In the genomic region with DNA sequence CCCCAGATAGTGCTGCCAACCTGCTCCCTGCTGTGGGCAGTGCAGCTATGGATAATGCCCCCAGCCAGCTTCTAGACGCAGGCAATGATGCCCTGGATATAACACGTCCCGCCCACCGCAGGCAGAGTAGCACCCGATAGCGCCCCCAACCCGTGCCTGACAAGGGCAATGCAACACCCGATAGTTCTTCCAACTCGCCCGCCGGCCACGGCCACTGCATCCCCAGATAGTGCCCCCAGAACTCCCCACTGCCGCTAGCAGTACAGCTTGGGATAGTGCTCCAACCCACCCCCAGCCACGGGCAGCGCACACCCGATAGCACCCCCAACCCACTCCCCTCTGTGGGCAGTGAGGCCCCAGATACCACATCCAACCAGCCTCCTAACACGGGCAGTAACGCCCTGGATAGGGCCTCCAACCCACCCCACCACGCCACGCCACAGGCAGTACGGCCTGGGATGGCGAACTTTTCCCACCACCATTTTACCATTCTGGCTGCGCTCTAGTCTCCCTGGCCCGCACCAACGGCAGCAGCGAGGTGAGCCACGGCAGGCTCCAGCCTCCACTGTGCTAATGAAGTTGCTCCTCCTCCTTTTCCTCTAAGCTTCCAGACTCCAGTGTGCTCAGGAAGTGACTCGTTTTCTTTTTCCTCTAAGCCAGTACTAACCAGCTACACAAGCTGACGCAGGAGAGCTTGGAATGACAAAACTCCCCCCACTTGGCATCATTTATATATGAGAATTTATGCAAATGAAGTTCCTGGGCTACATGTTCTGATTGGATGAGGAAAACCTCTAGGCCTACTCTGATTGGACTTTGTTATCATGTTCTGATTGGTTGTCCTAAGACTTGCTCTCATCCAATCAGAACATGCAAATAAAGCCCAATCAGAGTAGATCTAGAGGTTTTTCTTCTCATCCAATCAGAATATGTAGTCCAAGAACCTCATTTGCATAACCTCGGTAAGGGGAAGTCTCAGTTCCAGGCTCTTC, we compare ENCODE assay signal across 12 cellular contexts. TPM values are rescaled to one million over a fixed set of nuclear protein-coding genes. Genes with fewer than 3 reads are reported as not detected.
DNase-seq lines count a peak whose midpoint lies in the region; ATAC-seq, FAIRE-seq and TF ChIP-seq lines count a peak whose summit lies in the region.
"Had no signal": no experiment of that assay in that cellular context is flagged by ENCODE, and none has a peak within 500 bp of the region (broad histone marks: within the 10 kb centered on the region; RNA-seq: fewer than 3 reads in every experiment).

No MANE protein-coding gene starts in this region.

- peaks cover 24% of the 10 kb centered on the region for H3K9me3 ChIP-seq in AG04450 (ENCODE audit: control insufficient read depth, insufficient read depth, low read length)
- no peaks in the 10 kb centered on the region for H3K9me3 ChIP-seq in mammary epithelial cell (replicated peaks; ENCODE audit: insufficient read depth, low read length)
- no peaks in the 10 kb centered on the region for H3K9me3 ChIP-seq in lower lobe of right lung
- H3K9me3 ChIP-seq: HAP-1 had no signal

- no peak overlapping the region for H3K9ac ChIP-seq in mammary epithelial cell (ENCODE audit: insufficient read depth, low read length)

- in situ Hi-C loops in mammary epithelial cell (cut with MboI; ENCODE audit: low sequenced_read_pairs in 2 of 2), result loop anchor here in 1 of 2 donors (25.0 kb wide), 1 partner anchor 242 kb away; no protein-coding TSS in a partner anchor

- peaks cover 3% of the 10 kb centered on the region for H3K27me3 Mint-ChIP-seq in mesothelial cell of epicardium (ENCODE audit: low read depth)

- H3K4me3 ChIP-seq in AG04450 (ENCODE audit: low read depth, low read length) (no peak overlapping the region), mammary epithelial cell (replicated peaks in 1 of 3; ENCODE audit: insufficient read depth in 1 of 3, low read depth in 2 of 3, low read length in 3 of 3) (no peak overlapping the region), lower lobe of right lung (peak overlapping the region; percentile 45)
- H3K4me3 ChIP-seq: HAP-1 had no signal

- no peaks in the 10 kb centered on the region for H3K36me3 Mint-ChIP-seq in mesothelial cell of epicardium
- H3K36me3 Mint-ChIP-seq: CD8-positive, alpha-beta T cell had no signal

- no peak overlapping the region for H3K4me3 Mint-ChIP-seq in mesothelial cell of epicardium
- H3K4me3 Mint-ChIP-seq: CD8-positive, alpha-beta T cell had no signal

- DNase-seq in AG04450 (ENCODE audit: low read depth, low spot score) (peak; percentile 2), HTR-8/SVneo (ENCODE audit: insufficient read length, low spot score) (peak; percentile 6), mammary epithelial cell (peak; percentile 21), lower lobe of right lung (no peak), head of caudate nucleus (no peak), mesothelial cell of epicardium (ENCODE audit: low spot score in 2 of 2, unreplicated experiment in 2 of 2) (no peak)
- no peak for DNase-seq in stimulated activated CD4-positive, alpha-beta T cell treated with anti-CD3 and anti-CD28 coated beads, Interleukin-4, amount 100 ng/mL, for 4 hours
- DNase-seq: CD8-positive, alpha-beta T cell; stimulated activated CD4-positive, alpha-beta T cell treated with anti-CD3 and anti-CD28 coated beads, Interleukin-15, amount 100 ng/mL, for 24 hours had no signal

- WGBS in mammary epithelial cell (ENCODE audit: low coverage, missing lambda C conversion rate), result 84% methylated on average over 8 of the region's 30 CpGs

- peak in 1 of 2 donors; percentile 39 for ATAC-seq in lower lobe of right lung
- ATAC-seq in GM21526 (IDR thresholded peaks at IDR 0.05; ENCODE audit: low FRiP score, unreplicated experiment), result no peak
- ATAC-seq: CD8-positive, alpha-beta T cell had no signal

- H3K4me1 Mint-ChIP-seq in mesothelial cell of epicardium, result no peaks in the 10 kb centered on the region

- CTCF ChIA-PET in AG04450 (lab: Charles Lee) (no interaction called here), mammary epithelial cell (lab: Charles Lee; ENCODE audit: low non-redundant PET) (interaction anchor here (0.5 kb wide), 1 partner anchor 377 kb away, joined by 3 read pairs; no protein-coding TSS in a partner anchor)

- H3K27me3 ChIP-seq in AG04450 (ENCODE audit: control insufficient read depth, insufficient read depth, low read length), result no peaks in the 10 kb centered on the region
- H3K27me3 ChIP-seq in mammary epithelial cell (ENCODE audit: insufficient read depth, low read length), result no peaks in the 10 kb centered on the region
- H3K27me3 ChIP-seq in lower lobe of right lung (ENCODE audit: low read depth), result no peaks in the 10 kb centered on the region

- no TSS peak for BruUV-seq in mammary epithelial cell (replicated peaks; lab: Mats Ljungman, UMichigan)

- H3K36me3 ChIP-seq in mammary epithelial cell (ENCODE audit: insufficient read depth, low read length), result no peaks in the 10 kb centered on the region
- no peaks in the 10 kb centered on the region for H3K36me3 ChIP-seq in lower lobe of right lung
- H3K36me3 ChIP-seq: HAP-1 had no signal

- dilution Hi-C loops in mammary epithelial cell (cut with HindIII; ENCODE audit: low sequenced_read_pairs), result no loop called here

- no peak overlapping the region for H3K27ac ChIP-seq in AG04450 (ENCODE audit: low read depth, low read length)
- H3K27ac ChIP-seq in mammary epithelial cell (ENCODE audit: insufficient read depth, low read depth, low read length), result no peak overlapping the region
- H3K27ac ChIP-seq in lower lobe of right lung, result peak overlapping the region; percentile 69

- POLR2A ChIA-PET in AG04450 (lab: Yijun Ruan, JAX), result no interaction called here

- TF ChIP-seq CTCF in AG04450 (IDR thresholded peaks at IDR 0.05; ENCODE audit: low read depth, low read length) (no peak), mammary epithelial cell (conservative IDR thresholded peaks at IDR 0.05 in 1 of 2, IDR thresholded peaks at IDR 0.05 in 1 of 2; ENCODE audit: extremely low read depth in 1 of 2, insufficient read depth in 1 of 2, low read depth in 1 of 2, low read length in 2 of 2) (no peak), lower lobe of right lung (IDR thresholded peaks at IDR 0.05) (no peak), mesothelial cell of epicardium (IDR thresholded peaks at IDR 0.05; ENCODE audit: unreplicated experiment) (no peak)

- H3K4me1 ChIP-seq in mammary epithelial cell (ENCODE audit: insufficient read depth, low read length) (no peaks in the 10 kb centered on the region), lower lobe of right lung (no peaks in the 10 kb centered on the region)
- H3K4me1 ChIP-seq: HAP-1 had no signal

- intact Hi-C loops in mammary epithelial cell (cut with micrococcal nuclease) (loop anchor here (1.0 to 5.0 kb wide), 2 partner anchors 152 to 377 kb away; no protein-coding TSS in a partner anchor), lower lobe of right lung (cut with DNase I) (no loop called here), head of caudate nucleus (cut with DNase I) (no loop called here)

- no peak overlapping the region for H2AFZ ChIP-seq in mammary epithelial cell (ENCODE audit: low read depth, low read length)

- no peaks in the 10 kb centered on the region for H3K79me2 ChIP-seq in mammary epithelial cell (ENCODE audit: insufficient read depth, low read length)

- no peaks in the 10 kb centered on the region for H4K20me1 ChIP-seq in mammary epithelial cell (ENCODE audit: insufficient read depth, low read length)

- H3K4me2 ChIP-seq in mammary epithelial cell (ENCODE audit: insufficient read depth, low read depth, low read length), result no peak overlapping the region

- no peak for FAIRE-seq in HTR-8/SVneo (lab: Jason Lieb, UNC)

- peaks cover 4% of the 10 kb centered on the region for H3K9me3 Mint-ChIP-seq in mesothelial cell of epicardium
- H3K9me3 Mint-ChIP-seq: CD8-positive, alpha-beta T cell had no signal

- H3K27ac Mint-ChIP-seq in mesothelial cell of epicardium, result no peak overlapping the region
- H3K27ac Mint-ChIP-seq: CD8-positive, alpha-beta T cell had no signal

RNA-seq across cellular contexts. Expression of a gene that starts 3.0 kb away (rescaled TPM):
- polyA plus RNA-seq in AG04450 (2011; rRNA removed) (not detected in 2 replicates), mammary epithelial cell (not detected)
- polyA minus RNA-seq in AG04450 (2011; rRNA and poly(A)+ RNA removed), result not detected in 2 replicates
- total RNA-seq in mammary epithelial cell (not detected), lower lobe of right lung (not detected), mesothelial cell of epicardium (not detected in 3 replicates)
- polyA minus RNA-seq in mammary epithelial cell, result not detected
- total RNA-seq: CD8-positive, alpha-beta T cell; subcutaneous adipose tissue had no signal

RNA-seq across cellular contexts. Expression of a gene that starts 57.4 kb away (rescaled TPM):
- polyA plus RNA-seq in AG04450 (2011; rRNA removed) (155 and 179 TPM in 2 replicates), mammary epithelial cell (104 TPM)
- 104 TPM in 2 replicates for polyA minus RNA-seq in AG04450 (2011; rRNA and poly(A)+ RNA removed)
- total RNA-seq in mammary epithelial cell (10 to 100 TPM; 75.8 to 84.7 TPM), lower lobe of right lung (58.2 TPM), mesothelial cell of epicardium (72.0 to 74.7 TPM (median 73.5 TPM) in 3 replicates)
- polyA minus RNA-seq in mammary epithelial cell, result 57.1 TPM

Comparison
In these comparisons a context has a peak if more than half of its experiments do, and no peak if none do; other contexts are left out.
1. DNase-seq: peak in AG04450 (single experiment), HTR-8/SVneo (single experiment) and mammary epithelial cell (single experiment); none in lower lobe of right lung (single experiment), head of caudate nucleus (0 of 42), mesothelial cell of epicardium (0 of 2) and stimulated activated CD4-positive, alpha-beta T cell treated with anti-CD3 and anti-CD28 coated beads, Interleukin-4, amount 100 ng/mL, for 4 hours (0 of 2).